ENCODE assay signal across 12 cellular contexts in genomic region chr9:98706651-98707103, GRCh38. TPM values are rescaled to one million over a fixed set of nuclear protein-coding genes. Genes with fewer than 3 reads are reported as not detected.
DNase-seq lines count a peak whose midpoint lies in the region; ATAC-seq and TF ChIP-seq lines count a peak whose summit lies in the region.
"Had no signal": no experiment of that assay in that cellular context is flagged by ENCODE, and none has a peak within 500 bp of the region (broad histone marks: within the 10 kb centered on the region; RNA-seq: fewer than 3 reads in every experiment).

No MANE protein-coding gene starts in this region.

- peak overlapping the region; percentile 46 for H3K4me3 Mint-ChIP-seq in mesothelial cell of epicardium
- H3K4me3 Mint-ChIP-seq: activated CD8-positive, alpha-beta T cell treated with anti-CD3 and anti-CD28 coated beads for 36 hours had no signal

- H3K27me3 Mint-ChIP-seq in mesothelial cell of epicardium (ENCODE audit: low read depth): peaks cover 86% of the 10 kb centered on the region

- H3K36me3 Mint-ChIP-seq in mesothelial cell of epicardium: no peaks in the 10 kb centered on the region

- no peaks in the 10 kb centered on the region for H3K9me3 ChIP-seq in HEK293 (ENCODE audit: control insufficient read depth, insufficient read depth, low read depth, low read length)
- H3K9me3 ChIP-seq in left lung: no peaks in the 10 kb centered on the region
- H3K9me3 ChIP-seq: gastrocnemius medialis, SJCRH30 had no signal

- no peak overlapping the region for H3K27ac Mint-ChIP-seq in mesothelial cell of epicardium
- H3K27ac Mint-ChIP-seq: activated CD8-positive, alpha-beta T cell treated with anti-CD3 and anti-CD28 coated beads for 36 hours had no signal

- peak; percentile 69 for DNase-seq in COLO668 (lab: John Stamatoyannopoulos, UW; ENCODE audit: unreplicated experiment)
- peak; percentile 3 for DNase-seq in brain microvascular endothelial cell
- DNase-seq in mesothelial cell of epicardium (ENCODE audit: low spot score in 2 of 2, unreplicated experiment in 2 of 2): no peak
- DNase-seq in left lung: no peak
- DNase-seq in occipital lobe (lab: John Stamatoyannopoulos, UW): no peak
- DNase-seq in central memory CD4-positive, alpha-beta T cell: no peak
- DNase-seq: gastrocnemius medialis, Kasumi-1, SJCRH30 had no signal

- in situ Hi-C loops in brain microvascular endothelial cell (cut with HindIII; ENCODE audit: low pct_ligation_motif_present, low sequenced_read_pairs): no loop called here

- H3K36me3 ChIP-seq in HEK293 (ENCODE audit: control insufficient read depth in 2 of 2, insufficient read depth in 1 of 2, low read length in 2 of 2) (no peaks in the 10 kb centered on the region), brain microvascular endothelial cell (replicated peaks) (no peaks in the 10 kb centered on the region), left lung (no peaks in the 10 kb centered on the region)
- H3K36me3 ChIP-seq: gastrocnemius medialis, SJCRH30 had no signal

- intact Hi-C loops in left lung (cut with DNase I): no loop called here

- TF ChIP-seq CTCF in HEK293 (tag by site-specific recombination; IDR thresholded peaks at IDR 0.05): no peak
- TF ChIP-seq CTCF in brain microvascular endothelial cell (IDR thresholded peaks at IDR 0.05; ENCODE audit: low read depth, low read length, missing control alignments): no peak
- no peak for TF ChIP-seq CTCF in mesothelial cell of epicardium (IDR thresholded peaks at IDR 0.05; ENCODE audit: unreplicated experiment)
- TF ChIP-seq CTCF in left lung (IDR thresholded peaks at IDR 0.05): no peak

- peaks cover 2% of the 10 kb centered on the region for H3K9me3 Mint-ChIP-seq in mesothelial cell of epicardium
- H3K9me3 Mint-ChIP-seq: activated CD8-positive, alpha-beta T cell treated with anti-CD3 and anti-CD28 coated beads for 36 hours had no signal

- CTCF ChIA-PET in HEK293 (lab: Yijun Ruan, JAX): interaction anchor here (0.7 to 1.8 kb wide), 7 partner anchors 9 to 578 kb away, joined by 3 to 6 read pairs (median 3); no protein-coding TSS in a partner anchor

- ATAC-seq in HG02571 (IDR thresholded peaks at IDR 0.05; ENCODE audit: unreplicated experiment) (no peak), left lung (no peak)
- ATAC-seq: gastrocnemius medialis had no signal

- no peaks in the 10 kb centered on the region for H3K4me1 ChIP-seq in HEK293 (ENCODE audit: control insufficient read depth, insufficient read depth, low read length)
- peaks cover 0 to 20% of the 10 kb centered on the region in 2 donors for H3K4me1 ChIP-seq in left lung
- H3K4me1 ChIP-seq: SJCRH30 had no signal

- peaks cover 42% of the 10 kb centered on the region for H3K27me3 ChIP-seq in brain microvascular endothelial cell (replicated peaks)
- H3K27me3 ChIP-seq in left lung: peaks cover 40 to 99% of the 10 kb centered on the region in 2 donors

- peaks cover 7% of the 10 kb centered on the region for H3K4me1 Mint-ChIP-seq in mesothelial cell of epicardium

- POLR2A ChIA-PET in HEK293 (lab: Yijun Ruan, JAX): no interaction called here

- H3K4me3 ChIP-seq in HEK293 (ENCODE audit: low read depth, low read length) (peak overlapping the region; percentile 15), brain microvascular endothelial cell (ENCODE audit: low read depth, low read length) (no peak overlapping the region), left lung (no peak overlapping the region)
- H3K4me3 ChIP-seq: SJCRH30 had no signal

- no peak overlapping the region for H3K27ac ChIP-seq in HEK293 (ENCODE audit: extremely low read depth, low read depth, low read length)
- no peak overlapping the region for H3K27ac ChIP-seq in brain microvascular endothelial cell
- no peak overlapping the region for H3K27ac ChIP-seq in left lung
- H3K27ac ChIP-seq: gastrocnemius medialis, SJCRH30 had no signal

TF ChIP-seq in HEK293, 187 proteins besides CTCF, POLR2A, EP300 and RAD21:
- TF ChIP-seq ZNF660 (tag by site-specific recombination; IDR thresholded peaks at IDR 0.05) (no peak), ZNF366 (tag by site-specific recombination; conservative IDR thresholded peaks at IDR 0.05) (no peak), SP2 (tag by site-specific recombination; IDR thresholded peaks at IDR 0.05) (no peak), ATF2 (tag by site-specific recombination; IDR thresholded peaks at IDR 0.05; ENCODE audit: low read depth) (no peak), ZNF280D (tag by site-specific recombination; IDR thresholded peaks at IDR 0.05) (no peak), ZXDB (tag by site-specific recombination; IDR thresholded peaks at IDR 0.05) (no peak), ZNF324 (tag by site-specific recombination; IDR thresholded peaks at IDR 0.05) (no peak), KLF16 (tag by site-specific recombination; IDR thresholded peaks at IDR 0.05) (no peak), TSHZ1 (tag by site-specific recombination; IDR thresholded peaks at IDR 0.05; ENCODE audit: borderline replicate concordance) (no peak), ZNF558 (tag by site-specific recombination; IDR thresholded peaks at IDR 0.05) (no peak), ZNF394 (tag by site-specific recombination; IDR thresholded peaks at IDR 0.05; ENCODE audit: borderline replicate concordance) (no peak)
- TF ChIP-seq, protein P1, sequence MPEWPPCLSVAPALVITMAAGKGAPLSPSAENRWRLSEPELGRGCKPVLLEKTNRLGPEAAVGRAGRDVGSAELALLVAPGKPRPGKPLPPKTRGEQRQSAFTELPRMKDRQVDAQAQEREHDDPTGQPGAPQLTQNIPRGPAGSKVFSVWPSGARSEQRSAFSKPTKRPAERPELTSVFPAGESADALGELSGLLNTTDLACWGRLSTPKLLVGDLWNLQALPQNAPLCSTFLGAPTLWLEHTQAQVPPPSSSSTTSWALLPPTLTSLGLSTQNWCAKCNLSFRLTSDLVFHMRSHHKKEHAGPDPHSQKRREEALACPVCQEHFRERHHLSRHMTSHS (tag by site-specific recombination; IDR thresholded peaks at IDR 0.05): no peak

RNA-seq across cellular contexts. Expression of gene GABBR2, which starts 2.1 kb away (rescaled TPM):
- total RNA-seq in mesothelial cell of epicardium (0.25 to 0.74 TPM (median 0.55 TPM) in 3 replicates), left lung (under 1 TPM; 0.41 to 0.89 TPM), occipital lobe (42.7 TPM)
- total RNA-seq: activated CD8-positive, alpha-beta T cell treated with anti-CD3 and anti-CD28 coated beads for 36 hours; SJCRH30 had no signal

Comparison
In these comparisons a context has a peak if more than half of its experiments do, and no peak if none do; other contexts are left out.
1. DNase-seq: peak in COLO668 (single experiment) and brain microvascular endothelial cell (single experiment); none in mesothelial cell of epicardium (0 of 2), left lung (0 of 2), occipital lobe (single experiment) and central memory CD4-positive, alpha-beta T cell (single experiment).
2. RNA of gene GABBR2, which starts 2.1 kb away (total RNA-seq): 42.7 TPM in occipital lobe (single experiment); 0.41 to 0.89 TPM in left lung and 0.25 to 0.74 TPM in mesothelial cell of epicardium; every median in the first group is over 10 times any median in the second.